In genomic region chr22:30555282-30556210, GRCh38 we compare ENCODE assay signal across 1 cellular context.
TF ChIP-seq lines count a peak whose summit lies in the region.

No MANE protein-coding gene starts in this region.

TF ChIP-seq in HepG2, 621 proteins besides CTCF, POLR2A, EP300 and RAD21:
- peak; percentile 68 for TF ChIP-seq STAG1 (CRISPR knock-in tag; IDR thresholded peaks at IDR 0.05)
- TF ChIP-seq ZNF7 (CRISPR knock-in tag; IDR thresholded peaks at IDR 0.05): no peak
- TF ChIP-seq NCOA2 (CRISPR knock-in tag; IDR thresholded peaks at IDR 0.05): no peak
- no peak for TF ChIP-seq FOXM1 (CRISPR knock-in tag; IDR thresholded peaks at IDR 0.05)
TF ChIP-seq in HepG2: peak in this region for 1.
